ENCODE assay signal across 16 cellular contexts in genomic region chr1:43241352-43241953, GRCh38. TPM values are rescaled to one million over a fixed set of nuclear protein-coding genes. Genes with fewer than 3 reads are reported as not detected.
A peak's percentile ranks its signal among the peaks of the same experiment; 100 is the strongest.
DNase-seq lines count a peak whose midpoint lies in the region; ATAC-seq, FAIRE-seq and TF ChIP-seq lines count a peak whose summit lies in the region.
"Had no signal": no experiment of that assay in that cellular context is flagged by ENCODE, and none has a peak within 500 bp of the region (broad histone marks: within the 10 kb centered on the region; RNA-seq: fewer than 3 reads in every experiment).

No MANE protein-coding gene starts in this region.

- H3K4me2 ChIP-seq in keratinocyte (ENCODE audit: control insufficient read depth, extremely low read depth, insufficient read depth, low read depth, low read length) (no peak overlapping the region), OCI-LY7 (ENCODE audit: low read length) (no peak overlapping the region)

- ATAC-seq in body of pancreas (no peak), GM19397 (IDR thresholded peaks at IDR 0.05; ENCODE audit: unreplicated experiment) (no peak)
- ATAC-seq: activated CD8-positive, alpha-beta memory T cell treated with anti-CD3 and anti-CD28 coated beads, Interleukin-2, amount 10 ng/mL, durations not matched to agents 7 days and 5 days; activated naive CD8-positive, alpha-beta T cell treated with anti-CD3 and anti-CD28 coated beads, Interleukin-2, amount 50 U/mL, for 24 hours; effector memory CD8-positive, alpha-beta T cell; mucosa of descending colon had no signal

- H3K79me2 ChIP-seq in keratinocyte (ENCODE audit: control insufficient read depth, insufficient read depth, low read length) (no peaks in the 10 kb centered on the region), OCI-LY7 (ENCODE audit: insufficient read depth, low read depth, low read length) (no peaks in the 10 kb centered on the region)

- WGBS in body of pancreas, 2 donors = 44 to 45% methylated on average over 5 to 6 of the region's 6 CpGs

- no peaks in the 10 kb centered on the region for H3K9me3 ChIP-seq in body of pancreas
- H3K9me3 ChIP-seq in keratinocyte (ENCODE audit: control insufficient read depth, low read depth, low read length) = no peaks in the 10 kb centered on the region
- H3K9me3 ChIP-seq in OCI-LY7 (ENCODE audit: low read length) = peaks cover 8% of the 10 kb centered on the region; the same call in 1 of the 2 replicates
- H3K9me3 ChIP-seq: mucosa of descending colon, thoracic aorta had no signal

- no peak overlapping the region for H3K9ac ChIP-seq in keratinocyte (ENCODE audit: control insufficient read depth, extremely low read depth, insufficient read depth, low read length)

- H3K9me2 ChIP-seq in OCI-LY7 (ENCODE audit: insufficient read depth, low read length) = no peaks in the 10 kb centered on the region

- in situ Hi-C loops in ACHN (cut with HindIII; ENCODE audit: low pct_ligation_motif_present, low pct_unique_long_range_greater_than_20kb, low sequenced_read_pairs) = loop anchor here (25.0 kb wide), 1 partner anchor 146 kb away; the partner anchor contains the start of genes MED8 and SZT2

- TF ChIP-seq CTCF in body of pancreas (IDR thresholded peaks at IDR 0.05) (no peak), keratinocyte (optimal IDR thresholded peaks at IDR 0.05 in 1 of 3, IDR thresholded peaks at IDR 0.05 in 1 of 3, conservative IDR thresholded peaks at IDR 0.05 in 1 of 3; ENCODE audit: extremely low read depth in 1 of 3, insufficient read depth in 2 of 3, low read length in 3 of 3) (no peak), OCI-LY7 (conservative IDR thresholded peaks at IDR 0.05; ENCODE audit: low read length) (no peak)

- H3K4me1 ChIP-seq in body of pancreas (peaks cover 24% of the 10 kb centered on the region), keratinocyte (ENCODE audit: control insufficient read depth, extremely low read depth, insufficient read depth, low read length) (peaks cover 6% of the 10 kb centered on the region), OCI-LY7 (ENCODE audit: insufficient read depth, low read length, poor library complexity, severe bottlenecking) (peaks cover 26% of the 10 kb centered on the region)

- FAIRE-seq in keratinocyte (lab: Jason Lieb, UNC) = peak; percentile 23
- FAIRE-seq: G401.6 had no signal

- POLR2A ChIA-PET in OCI-LY7 (lab: Charles Lee) = interaction anchor here (0.6 kb wide), 1 partner anchor 28 kb away, joined by 4 read pairs; no protein-coding TSS in a partner anchor

- DNase-seq in ACHN = peak; percentile 17
- DNase-seq in HT-29 (ENCODE audit: low spot score) = peak; percentile 26
- peak in 3 of 4 donors; percentile 35 to 50 (median 47) for DNase-seq in body of pancreas
- peak; percentile 64 for DNase-seq in keratinocyte (ENCODE audit: low read depth, low spot score)
- no peak for DNase-seq in DMS 273 treated with DMSO at 0.1 percent for 48 hours (lab: John Stamatoyannopoulos, UW)
- no peak for DNase-seq in NCI-H510A treated with DMSO at 0.1 percent for 48 hours (lab: John Stamatoyannopoulos, UW)
- no peak for DNase-seq in OCI-LY7 (ENCODE audit: low spot score)
- DNase-seq: activated CD8-positive, alpha-beta memory T cell treated with anti-CD3 and anti-CD28 coated beads, Interleukin-2, amount 10 ng/mL, durations not matched to agents 7 days and 5 days; activated naive CD8-positive, alpha-beta T cell treated with anti-CD3 and anti-CD28 coated beads, Interleukin-2, amount 50 U/mL, for 24 hours; effector memory CD8-positive, alpha-beta T cell; mucosa of descending colon; NCI-H2029 treated with DMSO at 0.1 percent for 48 hours had no signal

- H3K9me1 ChIP-seq in keratinocyte (ENCODE audit: control insufficient read depth, extremely low read depth, insufficient read depth, low read length) = no peaks in the 10 kb centered on the region

- no peaks in the 10 kb centered on the region for H3K36me3 ChIP-seq in body of pancreas (replicated peaks in 1 of 2; ENCODE audit: insufficient read depth in 1 of 2, low read depth in 2 of 2)
- no peaks in the 10 kb centered on the region for H3K36me3 ChIP-seq in keratinocyte (ENCODE audit: control insufficient read depth in 2 of 2, extremely low read depth in 1 of 2, insufficient read depth in 2 of 2, low read length in 2 of 2)
- H3K36me3 ChIP-seq in OCI-LY7 (ENCODE audit: insufficient read depth, low read length) = no peaks in the 10 kb centered on the region
- H3K36me3 ChIP-seq: thoracic aorta had no signal

- CTCF ChIA-PET in OCI-LY7 (lab: Charles Lee; ENCODE audit: unreplicated experiment) = no interaction called here

- H3K4me3 ChIP-seq in body of pancreas (no peak overlapping the region), keratinocyte (ENCODE audit: control insufficient read depth in 2 of 3, extremely low read depth in 1 of 3, insufficient read depth in 2 of 3, low read depth in 1 of 3, low read length in 3 of 3) (no peak overlapping the region), OCI-LY7 (ENCODE audit: low read depth, low read length, poor library complexity, severe bottlenecking) (no peak overlapping the region)
- H3K4me3 ChIP-seq: mucosa of descending colon, thoracic aorta had no signal

- no peak for TF ChIP-seq POLR2A in body of pancreas (IDR thresholded peaks at IDR 0.05)

- H4K20me1 ChIP-seq in keratinocyte (ENCODE audit: control insufficient read depth, extremely low read depth, insufficient read depth, low read length) (no peaks in the 10 kb centered on the region), OCI-LY7 (ENCODE audit: insufficient read depth, low read length) (no peaks in the 10 kb centered on the region)

- dilution Hi-C loops in keratinocyte (cut with MboI; ENCODE audit: extremely low pct_ligation_motif_present, low sequenced_read_pairs) = no loop called here

- no peak overlapping the region for H2AFZ ChIP-seq in keratinocyte (ENCODE audit: control insufficient read depth, low read length)
- H2AFZ ChIP-seq in OCI-LY7 (ENCODE audit: low read length) = no peak overlapping the region

- BruUV-seq in OCI-LY7 (replicated peaks; lab: Mats Ljungman, UMichigan) = no TSS peak

- intact Hi-C loops in body of pancreas (cut with DNase I) = no loop called here
- intact Hi-C loops in OCI-LY7 (cut with micrococcal nuclease; ENCODE audit: unreplicated experiment) = no loop called here

- H3K27ac ChIP-seq in body of pancreas (no peak overlapping the region), keratinocyte (ENCODE audit: control insufficient read depth, insufficient read depth, low read length) (no peak overlapping the region), OCI-LY7 (ENCODE audit: low read depth, low read length, poor library complexity, severe bottlenecking) (no peak overlapping the region)
- H3K27ac ChIP-seq: thoracic aorta had no signal

- H3K27me3 ChIP-seq in body of pancreas (no peaks in the 10 kb centered on the region), keratinocyte (ENCODE audit: control insufficient read depth, extremely low read depth, insufficient read depth, low read length) (no peaks in the 10 kb centered on the region)

RNA-seq across cellular contexts. Expression of gene TMEM125, which starts 28.3 kb away (rescaled TPM):
- total RNA-seq in HT-29 (2014; rRNA removed; shearing (Covaris generic)) = 64.2 and 65.2 TPM in 2 replicates
- 10 to 100 TPM; 45.8 to 51.1 TPM for total RNA-seq in body of pancreas
- polyA plus RNA-seq in keratinocyte = 0.92 to 2.4 TPM (median 1.0 TPM) in 3 replicates
- polyA plus RNA-seq in keratinocyte (2011; ENCODE audit: low read depth) = 3.2 TPM
- polyA plus RNA-seq in keratinocyte (2011; cell fraction: cytosol; rRNA removed) = 1.1 and 1.5 TPM in 2 replicates
- 1.9 and 2.8 TPM in 2 replicates for polyA plus RNA-seq in keratinocyte (2011; cell fraction: nucleus; rRNA removed)
- polyA plus RNA-seq in keratinocyte (2012; ENCODE audit: low replicate concordance) = 1.4 and 8.0 TPM in 2 replicates
- polyA minus RNA-seq in keratinocyte = 0.69 to 1.6 TPM (median 1.1 TPM) in 3 replicates
- 2.5 TPM for polyA minus RNA-seq in keratinocyte (2011; cell fraction: cytosol; rRNA and poly(A)+ RNA removed)
- polyA minus RNA-seq in keratinocyte (2011; cell fraction: nucleus; rRNA and poly(A)+ RNA removed) = 0.74 and 0.78 TPM in 2 replicates
- total RNA-seq in OCI-LY7 (2014; rRNA removed; shearing (Covaris generic)) = not detected in 2 replicates
- total RNA-seq in OCI-LY7 (2022) = 0.23 and 0.44 TPM in 2 replicates
- total RNA-seq: activated CD8-positive, alpha-beta memory T cell treated with anti-CD3 and anti-CD28 coated beads, Interleukin-2, amount 10 ng/mL, durations not matched to agents 7 days and 5 days had no signal
- polyA plus RNA-seq: AG04450 had no signal

RNA-seq across cellular contexts. Expression of gene C1orf210, which starts 43.9 kb away (rescaled TPM):
- 39.0 and 58.2 TPM in 2 replicates for total RNA-seq in HT-29 (2014; rRNA removed; shearing (Covaris generic))
- total RNA-seq in body of pancreas (10 to 100 TPM in 1 of 2 donors, 1 to 10 TPM in 1; 6.6 to 11.7 TPM), OCI-LY7 (2022) (not detected in 2 replicates)
- 4.6 to 6.4 TPM (median 5.6 TPM) in 3 replicates for polyA plus RNA-seq in keratinocyte
- 1.2 TPM for polyA plus RNA-seq in keratinocyte (2011; ENCODE audit: low read depth)
- polyA plus RNA-seq in keratinocyte (2011; cell fraction: cytosol; rRNA removed) = 4.6 TPM in 2 replicates
- 3.2 and 4.8 TPM in 2 replicates for polyA plus RNA-seq in keratinocyte (2011; cell fraction: nucleus; rRNA removed)
- polyA plus RNA-seq in keratinocyte (2012; ENCODE audit: low replicate concordance) = 2.6 and 8.9 TPM in 2 replicates
- 3.4 to 4.8 TPM (median 4.7 TPM) in 3 replicates for polyA minus RNA-seq in keratinocyte
- 2.9 TPM for polyA minus RNA-seq in keratinocyte (2011; cell fraction: cytosol; rRNA and poly(A)+ RNA removed)
- 0.84 and 1.0 TPM in 2 replicates for polyA minus RNA-seq in keratinocyte (2011; cell fraction: nucleus; rRNA and poly(A)+ RNA removed)
- total RNA-seq in OCI-LY7 (2014; rRNA removed; shearing (Covaris generic)) = not detected in 2 replicates
- total RNA-seq: activated CD8-positive, alpha-beta memory T cell treated with anti-CD3 and anti-CD28 coated beads, Interleukin-2, amount 10 ng/mL, durations not matched to agents 7 days and 5 days; thoracic aorta had no signal
- polyA plus RNA-seq: AG04450 had no signal

RNA-seq across cellular contexts. Expression of gene TIE1, which starts 59.3 kb away (rescaled TPM):
- total RNA-seq in HT-29 (2014; rRNA removed; shearing (Covaris generic)) = not detected in 2 replicates
- 10 to 100 TPM; 12.2 to 14.0 TPM for total RNA-seq in body of pancreas
- polyA plus RNA-seq in keratinocyte = 0.03 TPM in 1 of 3 replicates, not detected in the others
- 0.51 TPM for polyA plus RNA-seq in keratinocyte (2011; ENCODE audit: low read depth)
- not detected in 2 replicates for polyA plus RNA-seq in keratinocyte (2011; cell fraction: cytosol; rRNA removed)
- polyA plus RNA-seq in keratinocyte (2011; cell fraction: nucleus; rRNA removed) = 0.04 TPM in 1 of 2 replicates, not detected in the other
- polyA plus RNA-seq in keratinocyte (2012; ENCODE audit: low replicate concordance) = not detected in 2 replicates
- not detected in 3 replicates for polyA minus RNA-seq in keratinocyte
- polyA minus RNA-seq in keratinocyte (2011; cell fraction: cytosol; rRNA and poly(A)+ RNA removed) = not detected
- polyA minus RNA-seq in keratinocyte (2011; cell fraction: nucleus; rRNA and poly(A)+ RNA removed) = not detected in 2 replicates
- 0.66 TPM in 1 of 2 replicates, not detected in the other for total RNA-seq in OCI-LY7 (2014; rRNA removed; shearing (Covaris generic))
- 0.15 TPM in 1 of 2 replicates, not detected in the other for total RNA-seq in OCI-LY7 (2022)

Comparison
In these comparisons a context has a peak if more than half of its experiments do, and no peak if none do; other contexts are left out.
1. DNase-seq: peak in ACHN (single experiment), HT-29 (single experiment), body of pancreas (3 of 4) and keratinocyte (single experiment); none in DMS 273 treated with DMSO at 0.1 percent for 48 hours (single experiment), NCI-H510A treated with DMSO at 0.1 percent for 48 hours (single experiment) and OCI-LY7 (single experiment).
2. RNA of gene TMEM125, which starts 28.3 kb away (total RNA-seq): 64.2 to 65.2 TPM in HT-29 and 45.8 to 51.1 TPM in body of pancreas; 0.23 to 0.44 TPM in OCI-LY7; every median in the first group is over 10 times any median in the second.
3. RNA of gene C1orf210, which starts 43.9 kb away (total RNA-seq): 39.0 to 58.2 TPM in HT-29 and 6.6 to 11.7 TPM in body of pancreas; not detected in OCI-LY7; every median in the first group is over 4 times any median in the second.
4. RNA of gene TIE1, which starts 59.3 kb away (total RNA-seq): 12.2 to 14.0 TPM in body of pancreas; 0.15 to 0.66 TPM in OCI-LY7 and not detected in HT-29; every median in the first group is over 4 times any median in the second.